In the genomic region with DNA sequence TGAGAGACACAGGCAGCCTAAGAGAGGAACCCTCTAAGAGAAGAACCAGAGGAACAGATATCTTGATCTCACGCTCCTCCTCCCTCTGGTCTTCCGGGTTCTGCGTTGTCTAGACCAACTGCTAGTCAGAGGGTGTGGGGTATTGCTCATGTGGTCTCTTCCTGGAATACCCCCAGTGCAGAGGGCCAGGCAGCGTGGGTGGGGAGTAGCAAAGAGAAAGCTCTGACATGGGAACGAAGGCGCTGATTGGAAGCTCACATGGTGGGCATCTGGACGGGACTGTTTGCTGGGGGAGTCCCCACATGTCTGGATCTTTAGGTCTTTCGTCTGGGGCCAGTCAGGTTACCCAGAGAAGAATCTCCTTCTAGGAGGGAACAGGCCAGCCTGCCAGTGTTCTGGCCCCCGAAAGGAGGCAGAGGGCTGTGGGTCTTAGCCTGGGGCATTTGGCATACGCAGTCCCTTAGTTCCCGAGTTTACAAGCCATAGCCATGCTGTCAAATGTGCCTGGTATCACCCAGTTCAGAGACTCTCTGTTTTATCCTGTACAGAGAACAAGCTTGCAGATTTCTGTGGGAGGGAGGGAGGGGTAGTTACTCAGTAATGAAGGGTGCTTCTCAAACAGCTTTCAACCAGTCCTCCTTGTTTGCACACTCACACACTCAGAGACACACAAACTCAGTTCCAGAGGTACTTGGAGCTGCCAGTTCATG, we compare ENCODE assay signal across 8 cellular contexts. TPM values are rescaled to one million over a fixed set of nuclear protein-coding genes. Genes with fewer than 3 reads are reported as not detected.
A peak's percentile ranks its signal among the peaks of the same experiment; 100 is the strongest.
DNase-seq lines count a peak whose midpoint lies in the region; ATAC-seq, FAIRE-seq and TF ChIP-seq lines count a peak whose summit lies in the region.

No MANE protein-coding gene starts in this region.

- H3K36me3 Mint-ChIP-seq in activated CD8-positive, alpha-beta T cell treated with anti-CD3 and anti-CD28 coated beads, Interleukin-2, amount 10 ng/mL, durations not matched to agents 7 days and 5 days (ENCODE audit: low read depth) = peaks cover 5% of the 10 kb centered on the region
- H3K36me3 Mint-ChIP-seq in WTC11 = no peaks in the 10 kb centered on the region

- H3K9me3 Mint-ChIP-seq in activated CD8-positive, alpha-beta T cell treated with anti-CD3 and anti-CD28 coated beads, Interleukin-2, amount 10 ng/mL, durations not matched to agents 7 days and 5 days (ENCODE audit: insufficient read depth) = peaks cover 7% of the 10 kb centered on the region
- no peaks in the 10 kb centered on the region for H3K9me3 Mint-ChIP-seq in WTC11

- H3K27me3 Mint-ChIP-seq in activated CD8-positive, alpha-beta T cell treated with anti-CD3 and anti-CD28 coated beads, Interleukin-2, amount 10 ng/mL, durations not matched to agents 7 days and 5 days (ENCODE audit: low read depth) = peaks cover 3% of the 10 kb centered on the region
- no peaks in the 10 kb centered on the region for H3K27me3 Mint-ChIP-seq in WTC11 (ENCODE audit: low read depth)

- H3K9ac ChIP-seq in mesendoderm (ENCODE audit: low read length) = no peak overlapping the region

- ATAC-seq in HG03095 (IDR thresholded peaks at IDR 0.05; ENCODE audit: unreplicated experiment) (peak; percentile 62), WTC11 (no peak), HG03354 (IDR thresholded peaks at IDR 0.05; ENCODE audit: poor library complexity, severe bottlenecking, unreplicated experiment) (no peak), GM18520 (IDR thresholded peaks at IDR 0.05; ENCODE audit: unreplicated experiment) (no peak)
- peak; percentile 91 for ATAC-seq in activated CD8-positive, alpha-beta T cell treated with anti-CD3 and anti-CD28 coated beads, Interleukin-2, amount 10 ng/mL, durations not matched to agents 7 days and 5 days

- H3K27ac Mint-ChIP-seq in activated CD8-positive, alpha-beta T cell treated with anti-CD3 and anti-CD28 coated beads, Interleukin-2, amount 10 ng/mL, durations not matched to agents 7 days and 5 days = peak overlapping the region; percentile 88
- H3K27ac Mint-ChIP-seq in WTC11 = no peak overlapping the region

- WGBS in mesendoderm (ENCODE audit: extremely low coverage, insufficient coverage, low lambda C conversion rate) = no CpG with 5 or more reads among the region's 11 CpGs

- CTCF ChIA-PET in activated CD8-positive, alpha-beta T cell treated with anti-CD3 and anti-CD28 coated beads, Interleukin-2, amount 10 ng/mL, durations not matched to agents 7 days and 5 days (lab: Charles Lee) = interaction anchor here (0.6 to 3.2 kb wide), 6 partner anchors 16 to 1861 kb away, joined by 3 to 18 read pairs (median 4); partner anchors contain the start of genes KRTCAP2 and PAQR6
- CTCF ChIA-PET in WTC11 (lab: Charles Lee) = interaction anchor here (1.0 to 1.3 kb wide), 2 partner anchors 52 to 160 kb away, joined by 3 to 4 read pairs; no protein-coding TSS in a partner anchor

- H2AK5ac ChIP-seq in mesendoderm (ENCODE audit: low read length) = no peak overlapping the region

- FAIRE-seq in urothelium cell line (lab: Jason Lieb, UNC) = no peak

- no peak overlapping the region for H3K4ac ChIP-seq in mesendoderm (ENCODE audit: low read depth, low read length)

- no peak overlapping the region for H4K5ac ChIP-seq in mesendoderm (ENCODE audit: low read length)

- no peak for TF ChIP-seq CTCF in WTC11 (IDR thresholded peaks at IDR 0.05)

- DNase-seq in DMS53 (lab: John Stamatoyannopoulos, UW) (peak; percentile 96), mesendoderm (no peak), urothelium cell line (ENCODE audit: low spot score) (no peak), WTC11 (ENCODE audit: low spot score) (no peak)
- DNase-seq in activated CD8-positive, alpha-beta T cell treated with anti-CD3 and anti-CD28 coated beads, Interleukin-2, amount 10 ng/mL, durations not matched to agents 7 days and 5 days = peak; percentile 55

- no peak overlapping the region for H3K23ac ChIP-seq in mesendoderm (ENCODE audit: low read length)

- no peaks in the 10 kb centered on the region for H3K27me3 ChIP-seq in mesendoderm (ENCODE audit: insufficient read depth, low read length, poor library complexity)

- H3K27ac ChIP-seq in mesendoderm (ENCODE audit: low read depth, low read length) = no peak overlapping the region

- no peak overlapping the region for H3K4me3 ChIP-seq in mesendoderm (ENCODE audit: low read length)

- POLR2A ChIA-PET in activated CD8-positive, alpha-beta T cell treated with anti-CD3 and anti-CD28 coated beads, Interleukin-2, amount 10 ng/mL, durations not matched to agents 7 days and 5 days (lab: Charles Lee) = interaction anchor here (0.6 to 2.2 kb wide), 10 partner anchors 11 to 167 kb away, joined by 3 to 12 read pairs (median 4); partner anchors contain the start of gene UBAP2L
- POLR2A ChIA-PET in WTC11 (lab: Charles Lee) = no interaction called here

- no peak overlapping the region for H3K4me2 ChIP-seq in mesendoderm (ENCODE audit: low read length)

- no peaks in the 10 kb centered on the region for H3K79me2 ChIP-seq in mesendoderm (ENCODE audit: control insufficient read depth, insufficient read depth, low read length)

- no peaks in the 10 kb centered on the region for H3K36me3 ChIP-seq in mesendoderm (ENCODE audit: control insufficient read depth, insufficient read depth, low read length)

- H3K56ac ChIP-seq in mesendoderm (ENCODE audit: low read length) = peak overlapping the region; percentile 42

- H3K4me3 Mint-ChIP-seq in activated CD8-positive, alpha-beta T cell treated with anti-CD3 and anti-CD28 coated beads, Interleukin-2, amount 10 ng/mL, durations not matched to agents 7 days and 5 days = peak overlapping the region; percentile 51
- H3K4me3 Mint-ChIP-seq in WTC11 = no peak overlapping the region

- no peak overlapping the region for H2BK5ac ChIP-seq in mesendoderm (ENCODE audit: low read length)

- H3K4me1 Mint-ChIP-seq in activated CD8-positive, alpha-beta T cell treated with anti-CD3 and anti-CD28 coated beads, Interleukin-2, amount 10 ng/mL, durations not matched to agents 7 days and 5 days (ENCODE audit: low read depth) = peaks cover 26% of the 10 kb centered on the region
- H3K4me1 Mint-ChIP-seq in WTC11 = no peaks in the 10 kb centered on the region

- no peaks in the 10 kb centered on the region for H3K79me1 ChIP-seq in mesendoderm (ENCODE audit: low read length)

- no peaks in the 10 kb centered on the region for H3K4me1 ChIP-seq in mesendoderm (ENCODE audit: control insufficient read depth, low read depth, low read length)

- no peak overlapping the region for H2BK15ac ChIP-seq in mesendoderm (replicated peaks; ENCODE audit: low read depth)

- no peak overlapping the region for H4K8ac ChIP-seq in mesendoderm (ENCODE audit: low read depth, low read length)

- no peak overlapping the region for H2BK120ac ChIP-seq in mesendoderm (ENCODE audit: low read depth, low read length)

- no peak overlapping the region for H3K18ac ChIP-seq in mesendoderm (ENCODE audit: low read length)

TF ChIP-seq in WTC11, 78 proteins besides CTCF, POLR2A, EP300 and RAD21 (continues in another document):
- TF ChIP-seq ZNF317 (CRISPR knock-in tag; IDR thresholded peaks at IDR 0.05; ENCODE audit: borderline replicate concordance, low read depth) (no peak), SP1 (CRISPR knock-in tag; conservative IDR thresholded peaks at IDR 0.05) (no peak), FOXK1 (CRISPR knock-in tag; IDR thresholded peaks at IDR 0.05) (no peak), ZNF232 (CRISPR knock-in tag; IDR thresholded peaks at IDR 0.05) (no peak), ZNF281 (CRISPR knock-in tag; IDR thresholded peaks at IDR 0.05) (no peak)
- TF ChIP-seq, protein P1, sequence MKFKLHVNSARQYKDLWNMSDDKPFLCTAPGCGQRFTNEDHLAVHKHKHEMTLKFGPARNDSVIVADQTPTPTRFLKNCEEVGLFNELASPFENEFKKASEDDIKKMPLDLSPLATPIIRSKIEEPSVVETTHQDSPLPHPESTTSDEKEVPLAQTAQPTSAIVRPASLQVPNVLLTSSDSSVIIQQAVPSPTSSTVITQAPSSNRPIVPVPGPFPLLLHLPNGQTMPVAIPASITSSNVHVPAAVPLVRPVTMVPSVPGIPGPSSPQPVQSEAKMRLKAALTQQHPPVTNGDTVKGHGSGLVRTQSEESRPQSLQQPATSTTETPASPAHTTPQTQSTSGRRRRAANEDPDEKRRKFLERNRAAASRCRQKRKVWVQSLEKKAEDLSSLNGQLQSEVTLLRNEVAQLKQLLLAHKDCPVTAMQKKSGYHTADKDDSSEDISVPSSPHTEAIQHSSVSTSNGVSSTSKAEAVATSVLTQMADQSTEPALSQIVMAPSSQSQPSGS (CRISPR knock-in tag; IDR thresholded peaks at IDR 0.05; ENCODE audit: borderline replicate concordance, low read depth) = no peak

RNA-seq across cellular contexts. Expression of gene IL6R, which starts 18.3 kb away (rescaled TPM):
- total RNA-seq in activated CD8-positive, alpha-beta T cell treated with anti-CD3 and anti-CD28 coated beads, Interleukin-2, amount 10 ng/mL, durations not matched to agents 7 days and 5 days = under 1 TPM; 0.16 to 0.53 TPM
- 2.4 TPM for polyA plus RNA-seq in mesendoderm (2013, experiment 1 of 2)
- polyA plus RNA-seq in mesendoderm (2013, experiment 2 of 2) = 3.6 TPM
- total RNA-seq in WTC11 (2021) = 3.2 to 7.0 TPM (median 3.4 TPM) in 3 replicates

Comparison
In these comparisons a context has a peak if more than half of its experiments do, and no peak if none do; other contexts are left out.
1. DNase-seq: peak in DMS53 (single experiment) and activated CD8-positive, alpha-beta T cell treated with anti-CD3 and anti-CD28 coated beads, Interleukin-2, amount 10 ng/mL, durations not matched to agents 7 days and 5 days (single experiment); none in mesendoderm (single experiment), urothelium cell line (single experiment) and WTC11 (single experiment).
2. ATAC-seq: peak in HG03095 (single experiment) and activated CD8-positive, alpha-beta T cell treated with anti-CD3 and anti-CD28 coated beads, Interleukin-2, amount 10 ng/mL, durations not matched to agents 7 days and 5 days (single experiment); none in WTC11 (single experiment), HG03354 (single experiment) and GM18520 (single experiment).